ENCODE assay signal across 8 cellular contexts in genomic region chr6:22145823-22146379, GRCh38.
A peak's percentile ranks its signal among the peaks of the same experiment; 100 is the strongest.
DNase-seq lines count a peak whose midpoint lies in the region; ATAC-seq, FAIRE-seq and TF ChIP-seq lines count a peak whose summit lies in the region.

No MANE protein-coding gene starts in this region.

- H3K9ac ChIP-seq in DND-41 (ENCODE audit: low read depth, low read length), result peak overlapping the region; percentile 98

- H3K9me3 ChIP-seq in DND-41 (ENCODE audit: insufficient read depth, low read length, severe bottlenecking), result no peaks in the 10 kb centered on the region
- no peaks in the 10 kb centered on the region for H3K9me3 ChIP-seq in left lung

- peak overlapping the region; percentile 72 for H3K4me2 ChIP-seq in DND-41 (ENCODE audit: insufficient read depth, low read length)

- H3K27me3 ChIP-seq in DND-41 (ENCODE audit: insufficient read depth, low read length, poor library complexity) (no peaks in the 10 kb centered on the region), bronchial epithelial cell (ENCODE audit: control insufficient read depth, insufficient read depth, low read length) (no peaks in the 10 kb centered on the region), left lung (peaks cover 0 to 10% of the 10 kb centered on the region in 2 donors)

- peaks cover 67% of the 10 kb centered on the region for H3K79me2 ChIP-seq in DND-41 (ENCODE audit: insufficient read depth, low read length)

- H3K36me3 ChIP-seq in DND-41 (ENCODE audit: insufficient read depth, low read length), result peaks cover 3% of the 10 kb centered on the region; the same call in 1 of the 2 replicates
- H3K36me3 ChIP-seq in bronchial epithelial cell (ENCODE audit: control insufficient read depth, insufficient read depth, low read length), result no peaks in the 10 kb centered on the region
- H3K36me3 ChIP-seq in left lung, result no peaks in the 10 kb centered on the region

- no peaks in the 10 kb centered on the region for H4K20me1 ChIP-seq in DND-41 (ENCODE audit: insufficient read depth, low read length)

- peak; percentile 51 for ATAC-seq in DND-41 (ENCODE audit: insufficient read depth, low read depth)
- ATAC-seq in left lung, result peak; percentile 27
- no peak for ATAC-seq in GM21367 (IDR thresholded peaks at IDR 0.05; ENCODE audit: unreplicated experiment)
- no peak for ATAC-seq in GM21717 (IDR thresholded peaks at IDR 0.05; ENCODE audit: unreplicated experiment)
- ATAC-seq in GM21576 (IDR thresholded peaks at IDR 0.05; ENCODE audit: unreplicated experiment), result no peak

- H3K27ac ChIP-seq in DND-41 (ENCODE audit: low read length), result peak overlapping the region; percentile 100
- H3K27ac ChIP-seq in left lung, result no peak overlapping the region

- H3K4me1 ChIP-seq in DND-41 (ENCODE audit: insufficient read depth, low read length) (peaks cover 89% of the 10 kb centered on the region), left lung (peaks cover 5 to 12% of the 10 kb centered on the region in 2 donors)

- peak; percentile 89 for DNase-seq in DND-41
- peak; percentile 20 for DNase-seq in NCI-H2196 (lab: John Stamatoyannopoulos, UW; ENCODE audit: unreplicated experiment)
- peak; percentile 13 for DNase-seq in bronchial epithelial cell (ENCODE audit: low read depth)
- peak in 1 of 2 donors; percentile 33 for DNase-seq in left lung
- no peak for DNase-seq in T-helper 9 cell

- peak overlapping the region; percentile 56 for H2AFZ ChIP-seq in DND-41 (ENCODE audit: low read depth, low read length)

- intact Hi-C loops in left lung (cut with DNase I), result loop anchor here in 1 of 2 donors (5.0 kb wide), 1 partner anchor 554 kb away; the partner anchor contains the start of gene SOX4

- no peak for FAIRE-seq in bronchial epithelial cell (lab: Jason Lieb, UNC)

- peak; percentile 67 for TF ChIP-seq CTCF in DND-41 (IDR thresholded peaks at IDR 0.05; ENCODE audit: borderline replicate concordance, extremely low read depth, low read length, poor library complexity, severe bottlenecking)
- no peak for TF ChIP-seq CTCF in bronchial epithelial cell (IDR thresholded peaks at IDR 0.05; ENCODE audit: insufficient read depth, low read length, severe bottlenecking)
- TF ChIP-seq CTCF in left lung (IDR thresholded peaks at IDR 0.05), result peak in 1 of 2 donors; percentile 14

- H3K4me3 ChIP-seq in DND-41 (ENCODE audit: low read depth in 1 of 2, low read length in 2 of 2) (peak overlapping the region; percentile 69 to 85; a peak in 3 of 4 replicates), bronchial epithelial cell (ENCODE audit: low read depth, low read length) (no peak overlapping the region), left lung (no peak overlapping the region)

Comparison
In these comparisons a context has a peak if more than half of its experiments do, and no peak if none do; other contexts are left out.
1. ATAC-seq: peak in DND-41 (single experiment) and left lung (single experiment); none in GM21367 (single experiment), GM21717 (single experiment) and GM21576 (single experiment).
2. H3K4me3 ChIP-seq: peak in DND-41 (2 of 2); none in bronchial epithelial cell (single experiment) and left lung (0 of 2).